ENCODE assay signal across 14 cellular contexts in genomic region chr2:96883306-96883705, GRCh38. TPM values are rescaled to one million over a fixed set of nuclear protein-coding genes. Genes with fewer than 3 reads are reported as not detected.
A peak's percentile ranks its signal among the peaks of the same experiment; 100 is the strongest.
DNase-seq lines count a peak whose midpoint lies in the region; ATAC-seq and TF ChIP-seq lines count a peak whose summit lies in the region.
"Had no signal": no experiment of that assay in that cellular context is flagged by ENCODE, and none has a peak within 500 bp of the region (broad histone marks: within the 10 kb centered on the region; RNA-seq: fewer than 3 reads in every experiment).

No MANE protein-coding gene starts in this region.

- no peak overlapping the region for H3K4me2 ChIP-seq in mesenchymal stem cell (ENCODE audit: low read length, poor library complexity, severe bottlenecking)

- peaks cover 0 to 5% (median 0%) of the 10 kb centered on the region in 7 donors for H3K9me3 Mint-ChIP-seq in CD14-positive monocyte
- H3K9me3 Mint-ChIP-seq: CD8-positive, alpha-beta memory T cell; GM23338; H9 had no signal

- no peak overlapping the region for H3K18ac ChIP-seq in mesenchymal stem cell (ENCODE audit: low read depth in 1 of 2, low read length in 2 of 2)

- DNase-seq in CD14-positive monocyte (ENCODE audit: low spot score) (no peak), T-helper 17 cell (no peak), mesenchymal stem cell (no peak), spleen (peak; percentile 67), ecto neural progenitor cell (ENCODE audit: low spot score) (no peak)
- DNase-seq: Caco-2; CD8-positive, alpha-beta memory T cell; DMS53; H9 had no signal

- H4K8ac ChIP-seq in mesenchymal stem cell (ENCODE audit: low read length) = no peak overlapping the region

- H2BK12ac ChIP-seq in mesenchymal stem cell (ENCODE audit: low read length in 2 of 2) = no peak overlapping the region

- no peak overlapping the region for H2BK120ac ChIP-seq in mesenchymal stem cell (ENCODE audit: low read depth, low read length)

- intact Hi-C loops in CD14-positive monocyte (cut with micrococcal nuclease) = no loop called here
- intact Hi-C loops in spleen (cut with DNase I; ENCODE audit: low total_unique reads) = no loop called here

- H3K36me3 ChIP-seq in mesenchymal stem cell (ENCODE audit: control insufficient read depth in 1 of 2, insufficient read depth in 2 of 2, low read depth in 1 of 2, low read length in 2 of 2) = no peaks in the 10 kb centered on the region
- no peaks in the 10 kb centered on the region for H3K36me3 ChIP-seq in spleen

- H3K27me3 ChIP-seq in mesenchymal stem cell (ENCODE audit: control insufficient read depth in 1 of 2, insufficient read depth in 1 of 2, low read length in 2 of 2) = peaks cover 24 to 29% of the 10 kb centered on the region in 2 experiments
- peaks cover 0 to 16% (median 0%) of the 10 kb centered on the region in 7 donors for H3K27me3 ChIP-seq in spleen (replicated peaks in 1 of 7)

- H2AK5ac ChIP-seq in mesenchymal stem cell (ENCODE audit: low read length, severe bottlenecking) = no peak overlapping the region

- peak overlapping the region; percentile 35 for H4K91ac ChIP-seq in mesenchymal stem cell (ENCODE audit: low read length)

- H2BK5ac ChIP-seq in mesenchymal stem cell (ENCODE audit: low read depth, low read length, poor library complexity, severe bottlenecking) = no peak overlapping the region

- H3K27me3 Mint-ChIP-seq in CD14-positive monocyte (ENCODE audit: low read depth in 3 of 3) (peaks cover 71 to 96% (median 76%) of the 10 kb centered on the region in 3 donors), T-helper 17 cell (no peaks in the 10 kb centered on the region)

- peak overlapping the region in 1 of 7 donors; percentile 68 for H3K27ac Mint-ChIP-seq in CD14-positive monocyte
- H3K27ac Mint-ChIP-seq in T-helper 17 cell = peak overlapping the region; percentile 6
- H3K27ac Mint-ChIP-seq: B cell had no signal

- H3K4me1 Mint-ChIP-seq in CD14-positive monocyte (peaks cover 27% of the 10 kb centered on the region), T-helper 17 cell (peaks cover 9% of the 10 kb centered on the region)

- H3K4me3 Mint-ChIP-seq in CD14-positive monocyte (peak overlapping the region; percentile 37 to 57), T-helper 17 cell (no peak overlapping the region)
- H3K4me3 Mint-ChIP-seq: B cell; CD8-positive, alpha-beta memory T cell; GM23338; H9 had no signal

- H2AFZ ChIP-seq in mesenchymal stem cell (ENCODE audit: low read depth, low read length) = no peak overlapping the region
- H2AFZ ChIP-seq: GM23338 had no signal

- H3K9me3 ChIP-seq in T-helper 17 cell (ENCODE audit: control insufficient read depth, low read length, poor library complexity, severe bottlenecking) = no peaks in the 10 kb centered on the region
- no peaks in the 10 kb centered on the region for H3K9me3 ChIP-seq in mesenchymal stem cell (ENCODE audit: control insufficient read depth, low read length)
- H3K9me3 ChIP-seq in spleen = no peaks in the 10 kb centered on the region
- H3K9me3 ChIP-seq: Caco-2 had no signal

- no peak for TF ChIP-seq POLR2A in spleen (IDR thresholded peaks at IDR 0.05)

- ATAC-seq in T-helper 17 cell (no peak), HG02973 (IDR thresholded peaks at IDR 0.05; ENCODE audit: unreplicated experiment) (no peak), HG02870 (IDR thresholded peaks at IDR 0.05; ENCODE audit: unreplicated experiment) (no peak)
- ATAC-seq: GM23338, HepG2 had no signal

- no peak overlapping the region for H3K23ac ChIP-seq in mesenchymal stem cell (ENCODE audit: low read length in 2 of 2)

- H2BK15ac ChIP-seq in mesenchymal stem cell (ENCODE audit: low read depth, poor library complexity, severe bottlenecking) = no peak overlapping the region

- TF ChIP-seq CTCF in CD14-positive monocyte (IDR thresholded peaks at IDR 0.05) (no peak), spleen (IDR thresholded peaks at IDR 0.05 in 8 of 11, conservative IDR thresholded peaks at IDR 0.05 in 3 of 11) (no peak)

- no peak overlapping the region for H3K9ac ChIP-seq in mesenchymal stem cell (ENCODE audit: low read length)

- no peak overlapping the region for H3K4ac ChIP-seq in mesenchymal stem cell (ENCODE audit: low read depth in 1 of 2, low read length in 2 of 2)

- no peak overlapping the region for H3K27ac ChIP-seq in mesenchymal stem cell (ENCODE audit: low read length, poor library complexity, severe bottlenecking)
- peak overlapping the region in 7 of 8 donors; percentile 22 to 79 (median 64) for H3K27ac ChIP-seq in spleen

- H3K79me1 ChIP-seq in mesenchymal stem cell (replicated peaks; ENCODE audit: low read length, poor library complexity, severe bottlenecking) = no peaks in the 10 kb centered on the region

- H3K4me3 ChIP-seq in mesenchymal stem cell (ENCODE audit: insufficient read depth in 1 of 2, low read depth in 1 of 2, low read length in 2 of 2) (no peak overlapping the region), spleen (no peak overlapping the region)
- H3K4me3 ChIP-seq: GM23338 had no signal

- 82% methylated on average over 5 of the region's 9 CpGs for WGBS in mesenchymal stem cell
- 61 to 85% (median 81%) methylated on average over 6 to 9 of the region's 9 CpGs for WGBS in spleen, 5 donors

- peaks cover 3 to 7% of the 10 kb centered on the region in 2 donors for H3K36me3 Mint-ChIP-seq in CD14-positive monocyte
- H3K36me3 Mint-ChIP-seq in T-helper 17 cell (ENCODE audit: low read depth) = no peaks in the 10 kb centered on the region
- H3K36me3 Mint-ChIP-seq: CD8-positive, alpha-beta memory T cell had no signal

- H3K4me1 ChIP-seq in mesenchymal stem cell (ENCODE audit: control insufficient read depth, insufficient read depth, low read depth, low read length) (peaks cover 1% of the 10 kb centered on the region), spleen (peaks cover 37 to 93% (median 61%) of the 10 kb centered on the region in 6 donors)

- H3K14ac ChIP-seq in mesenchymal stem cell (ENCODE audit: low read length in 2 of 2) = peak overlapping the region in 1 of 2 experiments; percentile 14

RNA-seq across cellular contexts. Expression of gene SEMA4C, which starts 13.4 kb away (rescaled TPM):
- polyA plus RNA-seq in CD14-positive monocyte = under 1 TPM; 0.08 to 0.21 TPM
- total RNA-seq in T-helper 17 cell = 10 to 100 TPM; 25.5 to 30.9 TPM
- 20.2 TPM for polyA plus RNA-seq in mesenchymal stem cell (2013, experiment 1 of 2)
- polyA plus RNA-seq in mesenchymal stem cell (2013, experiment 2 of 2) = 20.7 TPM
- 100 to 1,000 TPM in 2 of 7 donors, 10 to 100 TPM in 5; 59.7 to 205 (median 70.3) TPM for total RNA-seq in spleen
- 10 to 100 TPM in 2 of 3 donors, 1 to 10 TPM in 1; 6.1 to 37.2 (median 16.5) TPM for polyA plus RNA-seq in spleen

RNA-seq across cellular contexts. Expression of gene ANKRD39, which starts 25.5 kb away (rescaled TPM):
- polyA plus RNA-seq in CD14-positive monocyte (1 to 10 TPM; 9.0 to 9.7 TPM), spleen (10 to 100 TPM; 13.7 to 17.7 (median 15.8) TPM)
- total RNA-seq in T-helper 17 cell (10 to 100 TPM; 16.8 to 18.6 TPM), spleen (10 to 100 TPM; 13.6 to 32.2 (median 22.5) TPM)
- 11.8 TPM for polyA plus RNA-seq in mesenchymal stem cell (2013, experiment 1 of 2)
- polyA plus RNA-seq in mesenchymal stem cell (2013, experiment 2 of 2) = 10.8 TPM

RNA-seq across cellular contexts. Expression of gene ANKRD23, which starts 39.5 kb away (rescaled TPM):
- polyA plus RNA-seq in CD14-positive monocyte = not detected
- 10 to 100 TPM in 1 of 2 donors, 1 to 10 TPM in 1; 7.6 to 11.2 TPM for total RNA-seq in T-helper 17 cell
- polyA plus RNA-seq in mesenchymal stem cell (2013, experiment 1 of 2) = 0.81 TPM
- 0.89 TPM for polyA plus RNA-seq in mesenchymal stem cell (2013, experiment 2 of 2)
- 10 to 100 TPM in 3 of 7 donors, 1 to 10 TPM in 4; 4.6 to 19.8 (median 9.3) TPM for total RNA-seq in spleen
- polyA plus RNA-seq in spleen = 1 to 10 TPM; 2.4 to 4.9 (median 3.9) TPM
